ENCODE assay signal across 1 cellular context in the genomic region with DNA sequence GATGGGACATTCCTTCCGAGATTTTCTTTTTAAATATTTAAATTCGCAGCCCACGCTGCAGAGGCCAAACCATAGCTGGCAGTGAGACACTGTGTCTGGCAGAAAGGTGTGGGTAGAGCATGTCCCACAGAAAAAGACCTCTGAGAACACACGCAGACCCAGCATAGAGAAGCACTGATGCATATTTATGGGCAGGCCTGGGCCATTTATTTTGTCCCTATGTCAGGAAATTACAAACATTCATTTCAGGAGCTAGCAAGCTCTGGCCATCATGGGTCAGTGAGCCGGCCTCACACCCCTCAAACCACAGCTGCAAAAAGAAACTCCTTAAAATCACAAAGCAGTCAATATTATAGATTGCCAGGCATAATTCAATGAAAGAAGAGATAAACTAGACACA.
TF ChIP-seq lines count a peak whose summit lies in the region.

No MANE protein-coding gene starts in this region.

TF ChIP-seq in IMR-90, 13 proteins besides CTCF, POLR2A, EP300 and RAD21:
- TF ChIP-seq FOS (IDR thresholded peaks at IDR 0.05; ENCODE audit: low read depth, low read length) (no peak), USF2 (IDR thresholded peaks at IDR 0.05; ENCODE audit: low read depth, low read length) (no peak), MXI1 (IDR thresholded peaks at IDR 0.05; ENCODE audit: borderline replicate concordance, low read depth, low read length) (no peak), ELK1 (IDR thresholded peaks at IDR 0.05; ENCODE audit: borderline replicate concordance, low read depth, low read length) (no peak), MAFK (IDR thresholded peaks at IDR 0.05; ENCODE audit: low read depth, low read length) (no peak), CEBPB (IDR thresholded peaks at IDR 0.05; ENCODE audit: low read depth, low read length) (no peak), BHLHE40 (IDR thresholded peaks at IDR 0.05; ENCODE audit: low read depth, low read length) (no peak), NFE2L2 (IDR thresholded peaks at IDR 0.05; ENCODE audit: low read depth, low read length) (no peak), SMC3 (IDR thresholded peaks at IDR 0.05; ENCODE audit: low read depth, low read length) (no peak), RFX5 (IDR thresholded peaks at IDR 0.05; ENCODE audit: low read depth, low read length) (no peak)
TF ChIP-seq in IMR-90: peak in this region for 0.
